Comparison of ENCODE assay signal across 8 cellular contexts in the genomic region with DNA sequence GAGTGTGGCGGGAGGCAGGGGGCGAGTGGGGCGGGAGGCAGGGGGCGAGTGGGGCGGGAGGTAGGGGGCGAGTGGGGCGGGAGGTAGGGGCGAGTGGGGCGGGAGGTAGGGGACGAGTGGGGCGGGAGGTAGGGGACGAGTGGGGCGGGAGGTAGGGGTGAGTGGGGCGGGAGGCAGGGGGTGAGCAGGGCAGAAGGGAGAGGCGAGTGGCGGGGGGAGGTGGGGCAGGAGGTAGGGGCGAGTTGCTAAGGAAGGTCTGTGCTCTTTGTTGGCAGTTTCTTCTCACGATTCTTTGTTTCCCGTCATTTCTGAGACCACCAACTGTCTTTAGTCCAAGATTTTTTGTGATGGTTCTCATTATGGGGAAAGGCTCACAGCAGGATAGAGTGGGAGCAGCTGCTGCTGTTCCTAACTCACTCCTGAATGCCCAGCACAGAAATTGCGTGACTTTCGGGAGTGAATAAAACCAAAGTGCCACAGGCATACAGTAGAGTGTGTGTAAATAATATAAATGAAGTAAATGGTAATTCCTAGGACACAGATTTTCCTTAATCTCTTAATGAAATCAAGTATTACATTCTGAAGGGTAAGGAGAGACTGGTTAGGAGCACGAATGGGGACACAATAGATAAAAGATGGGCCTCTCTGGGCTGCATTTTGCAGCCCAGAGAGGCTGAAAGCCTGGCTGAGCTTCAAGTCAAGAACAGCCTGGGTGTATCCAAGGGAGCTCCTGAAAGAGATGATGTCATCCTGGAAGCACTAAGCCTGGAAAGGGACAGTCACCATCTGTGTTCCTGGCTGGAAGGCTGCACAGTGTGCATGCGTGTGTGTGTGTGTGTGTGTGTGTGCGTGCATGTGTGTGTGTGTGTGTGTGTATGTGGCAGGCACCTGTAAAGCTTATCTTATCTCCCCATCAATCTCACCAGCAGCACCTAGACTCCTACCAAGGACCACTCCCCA. TPM values are rescaled to one million over a fixed set of nuclear protein-coding genes. Genes with fewer than 3 reads are reported as not detected.
DNase-seq lines count a peak whose midpoint lies in the region; ATAC-seq lines count a peak whose summit lies in the region.

No MANE protein-coding gene starts in this region.

- H3K36me3 Mint-ChIP-seq in activated T-helper 1 cell treated with anti-CD3 and anti-CD28 coated beads, Interleukin-12 subunit alpha, Interleukin-12 subunit beta, Interleukin-2, Interleukin-4 antibody, amounts not matched to agents 30 ng/mL and 10 ng/mL and 1 ng/mL, durations not matched to agents 14 hours and 24 hours and 36 hours (ENCODE audit: low read depth) = peaks cover 13% of the 10 kb centered on the region

- peak; percentile 80 for DNase-seq in Ammon's horn (ENCODE audit: low spot score)
- DNase-seq in NCI-H146 (lab: John Stamatoyannopoulos, UW) = peak; percentile 42
- peak; percentile 98 for DNase-seq in cerebellar cortex (ENCODE audit: low spot score)
- peak; percentile 48 to 75 for DNase-seq in lung microvascular endothelial cell (ENCODE audit: low read depth in 2 of 2)
- DNase-seq in OCI-M1 (lab: John Stamatoyannopoulos, UW) = no peak
- DNase-seq in GM19240 (ENCODE audit: insufficient read length, low spot score) = no peak
- DNase-seq in activated T-helper 1 cell treated with anti-CD3 and anti-CD28 coated beads, Interleukin-12 subunit alpha, Interleukin-12 subunit beta, Interleukin-2, Interleukin-4 antibody, amounts not matched to agents 30 ng/mL and 10 ng/mL and 1 ng/mL, durations not matched to agents 14 hours and 24 hours and 36 hours (ENCODE audit: low spot score) = no peak

- H3K4me3 Mint-ChIP-seq in activated T-helper 1 cell treated with anti-CD3 and anti-CD28 coated beads, Interleukin-12 subunit alpha, Interleukin-12 subunit beta, Interleukin-2, Interleukin-4 antibody, amounts not matched to agents 30 ng/mL and 10 ng/mL and 1 ng/mL, durations not matched to agents 14 hours and 24 hours and 36 hours = no peak overlapping the region

- intact Hi-C loops in activated T-helper 1 cell treated with anti-CD3 and anti-CD28 coated beads, Interleukin-12 subunit alpha, Interleukin-12 subunit beta, Interleukin-2, Interleukin-4 antibody, amounts not matched to agents 30 ng/mL and 10 ng/mL and 1 ng/mL, durations not matched to agents 14 hours and 24 hours and 36 hours (cut with micrococcal nuclease) = no loop called here

- H3K9me3 Mint-ChIP-seq in activated T-helper 1 cell treated with anti-CD3 and anti-CD28 coated beads, Interleukin-12 subunit alpha, Interleukin-12 subunit beta, Interleukin-2, Interleukin-4 antibody, amounts not matched to agents 30 ng/mL and 10 ng/mL and 1 ng/mL, durations not matched to agents 14 hours and 24 hours and 36 hours = no peaks in the 10 kb centered on the region

- no peak overlapping the region for H3K27ac Mint-ChIP-seq in activated T-helper 1 cell treated with anti-CD3 and anti-CD28 coated beads, Interleukin-12 subunit alpha, Interleukin-12 subunit beta, Interleukin-2, Interleukin-4 antibody, amounts not matched to agents 30 ng/mL and 10 ng/mL and 1 ng/mL, durations not matched to agents 14 hours and 24 hours and 36 hours

- ATAC-seq in GM21447 (IDR thresholded peaks at IDR 0.05; ENCODE audit: unreplicated experiment) = no peak

- no peaks in the 10 kb centered on the region for H3K4me1 Mint-ChIP-seq in activated T-helper 1 cell treated with anti-CD3 and anti-CD28 coated beads, Interleukin-12 subunit alpha, Interleukin-12 subunit beta, Interleukin-2, Interleukin-4 antibody, amounts not matched to agents 30 ng/mL and 10 ng/mL and 1 ng/mL, durations not matched to agents 14 hours and 24 hours and 36 hours (ENCODE audit: low read depth)

- H3K27me3 Mint-ChIP-seq in activated T-helper 1 cell treated with anti-CD3 and anti-CD28 coated beads, Interleukin-12 subunit alpha, Interleukin-12 subunit beta, Interleukin-2, Interleukin-4 antibody, amounts not matched to agents 30 ng/mL and 10 ng/mL and 1 ng/mL, durations not matched to agents 14 hours and 24 hours and 36 hours (ENCODE audit: insufficient read depth) = no peaks in the 10 kb centered on the region

RNA-seq across cellular contexts. Expression of gene COG7, which starts 44.5 kb away (rescaled TPM):
- total RNA-seq in lung microvascular endothelial cell = 8.7 and 10.9 TPM in 2 replicates
- 23.5 and 24.1 TPM in 2 replicates for total RNA-seq in activated T-helper 1 cell treated with anti-CD3 and anti-CD28 coated beads, Interleukin-12 subunit alpha, Interleukin-12 subunit beta, Interleukin-2, Interleukin-4 antibody, amounts not matched to agents 30 ng/mL and 10 ng/mL and 1 ng/mL, durations not matched to agents 14 hours and 24 hours and 36 hours

Comparison
In these comparisons a context has a peak if more than half of its experiments do, and no peak if none do; other contexts are left out.
1. DNase-seq: peak in Ammon's horn (single experiment), NCI-H146 (single experiment), cerebellar cortex (single experiment) and lung microvascular endothelial cell (2 of 2); none in OCI-M1 (single experiment), GM19240 (single experiment) and activated T-helper 1 cell treated with anti-CD3 and anti-CD28 coated beads, Interleukin-12 subunit alpha, Interleukin-12 subunit beta, Interleukin-2, Interleukin-4 antibody, amounts not matched to agents 30 ng/mL and 10 ng/mL and 1 ng/mL, durations not matched to agents 14 hours and 24 hours and 36 hours (single experiment).